Comparison of ENCODE assay signal across 8 cellular contexts in genomic region chr1:43974443-43975248, GRCh38. TPM values are rescaled to one million over a fixed set of nuclear protein-coding genes. Genes with fewer than 3 reads are reported as not detected.
DNase-seq lines count a peak whose midpoint lies in the region; ATAC-seq and TF ChIP-seq lines count a peak whose summit lies in the region.

ATP6V0B (plus strand) TSS chr1:43974960; CDS start chr1:43975041, 81 bp downstream.

- no peaks in the 10 kb centered on the region for H3K27me3 Mint-ChIP-seq in activated T-cell treated with anti-CD3 and anti-CD28 coated beads, Interleukin-2, amount 50 U/mL, for 4 hours (ENCODE audit: low read depth)

- CTCF ChIA-PET in Panc1 (lab: Charles Lee) = interaction anchor here (0.6 kb wide), 1 partner anchor 19 kb away, joined by 4 read pairs; no protein-coding TSS in a partner anchor

- H3K27me3 ChIP-seq in KMS-11 (ENCODE audit: insufficient read depth, low read depth) = no peaks in the 10 kb centered on the region
- no peaks in the 10 kb centered on the region for H3K27me3 ChIP-seq in Panc1 (ENCODE audit: control insufficient read depth, insufficient read depth, low read length)
- no peaks in the 10 kb centered on the region for H3K27me3 ChIP-seq in esophagus (ENCODE audit: control insufficient read depth in 1 of 2, insufficient read depth in 2 of 2, low read length in 2 of 2)
- no peaks in the 10 kb centered on the region for H3K27me3 ChIP-seq in muscle layer of colon (ENCODE audit: control insufficient read depth in 1 of 2, insufficient read depth in 2 of 2, low read length in 2 of 2)

- peaks cover 41% of the 10 kb centered on the region for H3K4me1 ChIP-seq in KMS-11 (ENCODE audit: low read depth, poor library complexity, severe bottlenecking)
- peaks cover 43% of the 10 kb centered on the region for H3K4me1 ChIP-seq in Panc1 (ENCODE audit: control insufficient read depth, insufficient read depth, low read length)
- H3K4me1 ChIP-seq in esophagus (ENCODE audit: control insufficient read depth in 2 of 2, insufficient read depth in 2 of 2, low read length in 1 of 2) = peaks cover 14 to 32% of the 10 kb centered on the region in 2 donors
- peaks cover 50% of the 10 kb centered on the region for H3K4me1 ChIP-seq in muscle layer of colon (ENCODE audit: insufficient read depth, low read length)

- H3K4me3 ChIP-seq in KMS-11 (IDR thresholded peaks at IDR 0.05; ENCODE audit: insufficient read depth, low read depth, low read length) (peak within 1 kb of the TSS; percentile 81), Panc1 (ENCODE audit: low read depth in 2 of 2, low read length in 2 of 2) (peak within 1 kb of the TSS; percentile 80 to 85), esophagus (ENCODE audit: low read depth in 1 of 2, low read length in 2 of 2) (peak within 1 kb of the TSS; percentile 72 to 92), muscle layer of colon (ENCODE audit: low read depth in 1 of 2, low read length in 2 of 2) (peak within 1 kb of the TSS; percentile 84 to 96)

- peak; percentile 87 for DNase-seq in DMS79 (lab: John Stamatoyannopoulos, UW)
- no peak for DNase-seq in Panc1 (ENCODE audit: low read depth, low spot score)
- peak; percentile 91 for DNase-seq in activated T-cell treated with anti-CD3 and anti-CD28 coated beads, Interleukin-2, amount 50 U/mL, for 4 hours
- DNase-seq in stimulated activated CD8-positive, alpha-beta memory T cell treated with anti-CD3 and anti-CD28 coated beads, Interleukin-7, amount 100 ng/mL, for 1 hour (ENCODE audit: low read depth in 2 of 2) = peak; percentile 83 to 90

- intact Hi-C loops in Panc1 (cut with micrococcal nuclease; ENCODE audit: unreplicated experiment) = no loop called here

- no peaks in the 10 kb centered on the region for H4K20me1 ChIP-seq in KMS-11 (ENCODE audit: insufficient read depth)

- H3K27ac ChIP-seq in KMS-11 (peak within 1 kb of the TSS; percentile 63), Panc1 (ENCODE audit: low read length) (peak within 1 kb of the TSS; percentile 89), esophagus (ENCODE audit: low read depth in 2 of 2, low read length in 1 of 2) (peak within 1 kb of the TSS; percentile 91 to 97), muscle layer of colon (ENCODE audit: low read depth, low read length) (peak within 1 kb of the TSS; percentile 36)

- no peaks in the 10 kb centered on the region for H3K9me3 Mint-ChIP-seq in activated T-cell treated with anti-CD3 and anti-CD28 coated beads, Interleukin-2, amount 50 U/mL, for 4 hours

- no TSS peak for BruUV-seq in Panc1 (replicated peaks; lab: Mats Ljungman, UMichigan)

- ATAC-seq in GM21737 (IDR thresholded peaks at IDR 0.05; ENCODE audit: unreplicated experiment) = peak; percentile 57
- ATAC-seq in Panc1 = peak; percentile 86
- peak; percentile 75 to 76 for ATAC-seq in activated T-cell treated with anti-CD3 and anti-CD28 coated beads, Interleukin-2, amount 50 U/mL, for 4 hours

- peaks cover 57% of the 10 kb centered on the region for H3K4me1 Mint-ChIP-seq in activated T-cell treated with anti-CD3 and anti-CD28 coated beads, Interleukin-2, amount 50 U/mL, for 4 hours (ENCODE audit: low read depth)

- H3K79me2 ChIP-seq in KMS-11 (ENCODE audit: insufficient read depth, low read depth) = peaks cover 46% of the 10 kb centered on the region

- 0 to 1% methylated on average over 88 to 93 of the region's 93 CpGs for WGBS in esophagus, 2 donors

- in situ Hi-C loops in Panc1 (cut with HindIII; ENCODE audit: low pct_unique_long_range_greater_than_20kb, low sequenced_read_pairs) = no loop called here

- H3K36me3 Mint-ChIP-seq in activated T-cell treated with anti-CD3 and anti-CD28 coated beads, Interleukin-2, amount 50 U/mL, for 4 hours (ENCODE audit: insufficient read depth) = peaks cover 36% of the 10 kb centered on the region

- H3K9ac ChIP-seq in KMS-11 (peak within 1 kb of the TSS; percentile 75; the same call in 1 of the 2 replicates), muscle layer of colon (ENCODE audit: low read length) (peak within 1 kb of the TSS; percentile 72)

- no peaks in the 10 kb centered on the region for H3K9me3 ChIP-seq in Panc1 (ENCODE audit: control insufficient read depth, insufficient read depth, low read depth, low read length)
- H3K9me3 ChIP-seq in esophagus (ENCODE audit: control insufficient read depth in 2 of 2, insufficient read depth in 1 of 2, low read depth in 1 of 2, low read length in 1 of 2) = no peaks in the 10 kb centered on the region
- H3K9me3 ChIP-seq in muscle layer of colon (ENCODE audit: low read length) = no peaks in the 10 kb centered on the region

- H3K4me2 ChIP-seq in KMS-11 = peak within 1 kb of the TSS; percentile 97

- POLR2A ChIA-PET in Panc1 (lab: Charles Lee) = interaction anchor here (0.6 to 0.7 kb wide), 2 partner anchors 209 to 266 kb away, joined by 3 to 9 read pairs; no protein-coding TSS in a partner anchor

- H3K36me3 ChIP-seq in KMS-11 (ENCODE audit: insufficient read depth) = no peaks in the 10 kb centered on the region
- H3K36me3 ChIP-seq in Panc1 (ENCODE audit: control insufficient read depth, insufficient read depth, low read length) = peaks cover 13% of the 10 kb centered on the region; the same call in 1 of the 2 replicates
- H3K36me3 ChIP-seq in esophagus (ENCODE audit: control insufficient read depth in 2 of 2, insufficient read depth in 2 of 2, low read length in 1 of 2) = peaks cover 5 to 24% of the 10 kb centered on the region in 2 donors
- H3K36me3 ChIP-seq in muscle layer of colon (ENCODE audit: insufficient read depth, low read length) = peaks cover 35% of the 10 kb centered on the region

- TF ChIP-seq CTCF in KMS-11 (conservative IDR thresholded peaks at IDR 0.05; ENCODE audit: low read depth, low read length) = no peak
- TF ChIP-seq CTCF in Panc1 (IDR thresholded peaks at IDR 0.05) = no peak

- H2AFZ ChIP-seq in KMS-11 (ENCODE audit: low read depth) = peak within 1 kb of the TSS; percentile 74; the same call in 1 of the 2 replicates

- H3K4me3 Mint-ChIP-seq in activated T-cell treated with anti-CD3 and anti-CD28 coated beads, Interleukin-2, amount 50 U/mL, for 4 hours = peak within 1 kb of the TSS; percentile 89

RNA-seq across cellular contexts. Expression of gene ATP6V0B, which starts in this region (rescaled TPM):
- total RNA-seq in Panc1 (2021; ENCODE audit: unreplicated experiment) = 134 TPM
- polyA plus RNA-seq in Panc1 (2012; ENCODE audit: insufficient read length) = 119 TPM
- 100 to 1,000 TPM; 202 to 210 (median 209) TPM for total RNA-seq in activated T-cell treated with anti-CD3 and anti-CD28 coated beads, Interleukin-2, amount 50 U/mL, for 4 hours
- 100 to 1,000 TPM in 1 of 2 donors, 10 to 100 TPM in 1; 66.1 to 124 TPM for polyA plus RNA-seq in esophagus

Comparison
In these comparisons a context has a peak if more than half of its experiments do, and no peak if none do; other contexts are left out.
1. H3K27ac ChIP-seq: peak in every context shown above with its lines; median percentile 94 in esophagus; 89 in Panc1; 63 in KMS-11; 36 in muscle layer of colon.